In the genomic region with DNA sequence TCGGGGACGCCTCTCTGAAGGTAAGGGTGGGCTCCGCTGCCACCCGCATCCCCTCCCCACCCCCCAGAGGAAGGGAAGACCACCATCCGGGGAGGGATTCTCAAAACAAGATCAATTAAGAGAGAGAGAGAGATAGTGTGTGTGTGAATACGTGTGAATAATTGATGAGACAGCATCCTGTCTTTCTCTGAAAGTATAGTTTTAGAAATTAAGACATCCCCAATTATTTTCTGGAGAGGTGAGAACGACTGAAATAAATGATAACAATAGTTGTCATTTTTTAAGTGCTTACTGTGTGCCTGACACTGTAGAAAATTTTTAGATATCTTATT, we compare ENCODE assay signal across 8 cellular contexts. TPM values are rescaled to one million over a fixed set of nuclear protein-coding genes. Genes with fewer than 3 reads are reported as not detected.
DNase-seq lines count a peak whose midpoint lies in the region; ATAC-seq and TF ChIP-seq lines count a peak whose summit lies in the region.

No MANE protein-coding gene starts in this region.

- H3K9me3 Mint-ChIP-seq in activated naive CD8-positive, alpha-beta T cell treated with anti-CD3 and anti-CD28 coated beads, Interleukin-2, amount 50 U/mL, for 24 hours: no peaks in the 10 kb centered on the region

- DNase-seq in activated naive CD8-positive, alpha-beta T cell treated with anti-CD3 and anti-CD28 coated beads, Interleukin-2, amount 50 U/mL, for 24 hours: no peak
- DNase-seq in lung (ENCODE audit: low spot score): no peak
- no peak for DNase-seq in DMS 273 treated with DMSO at 0.1 percent for 48 hours (lab: John Stamatoyannopoulos, UW)
- DNase-seq in nucleus accumbens (lab: John Stamatoyannopoulos, UW): no peak
- no peak for DNase-seq in adrenal gland

- peak overlapping the region; percentile 21; the same call in 1 of the 2 replicates for H3K27ac ChIP-seq in ACC112 (ENCODE audit: low read depth, low read length)
- peak overlapping the region in 1 of 2 donors; percentile 84 for H3K27ac ChIP-seq in lung (ENCODE audit: low read depth in 1 of 2, low read length in 1 of 2)
- peak overlapping the region in 2 of 5 donors; percentile 29 to 45 for H3K27ac ChIP-seq in adrenal gland

- no peak for TF ChIP-seq POLR2A in adrenal gland (IDR thresholded peaks at IDR 0.05)

- H3K27me3 Mint-ChIP-seq in activated naive CD8-positive, alpha-beta T cell treated with anti-CD3 and anti-CD28 coated beads, Interleukin-2, amount 50 U/mL, for 24 hours: no peaks in the 10 kb centered on the region

- intact Hi-C loops in adrenal gland (cut with DNase I): loop anchor here (10.0 kb wide), 2 partner anchors 332 to 472 kb away; no protein-coding TSS in a partner anchor

- peak; percentile 7 for ATAC-seq in GM21737 (IDR thresholded peaks at IDR 0.05; ENCODE audit: unreplicated experiment)
- no peak for ATAC-seq in activated naive CD8-positive, alpha-beta T cell treated with anti-CD3 and anti-CD28 coated beads, Interleukin-2, amount 50 U/mL, for 24 hours
- ATAC-seq in lung (ENCODE audit: insufficient read depth, low FRiP score): no peak
- no peak for ATAC-seq in GM18517 (IDR thresholded peaks at IDR 0.05; ENCODE audit: unreplicated experiment)

- H3K36me3 ChIP-seq in ACC112 (ENCODE audit: insufficient read depth, low read length) (no peaks in the 10 kb centered on the region), lung (ENCODE audit: control insufficient read depth in 2 of 2, insufficient read depth in 2 of 2, low read length in 2 of 2) (no peaks in the 10 kb centered on the region), adrenal gland (replicated peaks in 1 of 2) (no peaks in the 10 kb centered on the region)

- H3K27me3 ChIP-seq in ACC112 (ENCODE audit: insufficient read depth, low read length) (no peaks in the 10 kb centered on the region), lung (ENCODE audit: control insufficient read depth, insufficient read depth) (no peaks in the 10 kb centered on the region), adrenal gland (no peaks in the 10 kb centered on the region)

- H3K9me3 ChIP-seq in lung (ENCODE audit: control insufficient read depth in 2 of 2, insufficient read depth in 1 of 2, low read length in 1 of 2) (no peaks in the 10 kb centered on the region), adrenal gland (replicated peaks in 1 of 3) (no peaks in the 10 kb centered on the region)

- whole genome bisulfite sequencing in lung, 2 donors: 11 to 13% methylated on average over 7 of the region's 7 CpGs
- WGBS in adrenal gland, 4 donors: 22 to 27% (median 24%) methylated on average over 7 of the region's 7 CpGs

- peaks cover 3% of the 10 kb centered on the region for H3K79me2 ChIP-seq in ACC112 (ENCODE audit: control insufficient read depth, insufficient read depth, low read length, unreplicated experiment)

- TF ChIP-seq CTCF in lung (IDR thresholded peaks at IDR 0.05; ENCODE audit: control extremely low read depth, extremely low read depth): no peak
- no peak for TF ChIP-seq CTCF in adrenal gland (IDR thresholded peaks at IDR 0.05)

- H3K36me3 Mint-ChIP-seq in activated naive CD8-positive, alpha-beta T cell treated with anti-CD3 and anti-CD28 coated beads, Interleukin-2, amount 50 U/mL, for 24 hours (ENCODE audit: low read depth): peaks cover 41% of the 10 kb centered on the region

- peak overlapping the region; percentile 99 for H3K4me3 Mint-ChIP-seq in activated naive CD8-positive, alpha-beta T cell treated with anti-CD3 and anti-CD28 coated beads, Interleukin-2, amount 50 U/mL, for 24 hours

- H3K4me1 Mint-ChIP-seq in activated naive CD8-positive, alpha-beta T cell treated with anti-CD3 and anti-CD28 coated beads, Interleukin-2, amount 50 U/mL, for 24 hours: peaks cover 57% of the 10 kb centered on the region

- peak overlapping the region; percentile 89 for H3K4me3 ChIP-seq in ACC112 (ENCODE audit: low read depth, low read length)
- peak overlapping the region; percentile 52 for H3K4me3 ChIP-seq in lung
- H3K4me3 ChIP-seq in adrenal gland: peak overlapping the region in 2 of 4 donors; percentile 36 to 88

- H3K4me1 ChIP-seq in ACC112 (ENCODE audit: control insufficient read depth, insufficient read depth, low read length, unreplicated experiment) (peaks cover 26% of the 10 kb centered on the region), lung (ENCODE audit: control insufficient read depth in 2 of 2, insufficient read depth in 2 of 2, low read length in 2 of 2) (peaks cover 0 to 2% of the 10 kb centered on the region in 2 donors), adrenal gland (replicated peaks in 1 of 2) (peaks cover 0 to 4% of the 10 kb centered on the region in 2 donors)

- H3K27ac Mint-ChIP-seq in activated naive CD8-positive, alpha-beta T cell treated with anti-CD3 and anti-CD28 coated beads, Interleukin-2, amount 50 U/mL, for 24 hours: peak overlapping the region; percentile 98

- peak overlapping the region; percentile 91 for H2AFZ ChIP-seq in ACC112 (ENCODE audit: low read length, unreplicated experiment)

RNA-seq across cellular contexts. Expression of a gene that starts 0.8 kb away (rescaled TPM):
- 10 to 100 TPM in 1 of 2 donors, 1 to 10 TPM in 1; 7.5 to 35.5 TPM for total RNA-seq in lung
- 10 to 100 TPM; 16.0 to 63.5 TPM for polyA plus RNA-seq in lung
- total RNA-seq in adrenal gland: 1 to 10 TPM; 1.2 to 5.5 (median 4.3) TPM
- polyA plus RNA-seq in adrenal gland: 1 to 10 TPM; 2.3 to 3.1 (median 2.4) TPM

RNA-seq across cellular contexts. Expression of a gene that starts 45.0 kb away (rescaled TPM):
- total RNA-seq in lung (10 to 100 TPM in 1 of 2 donors, 1 to 10 TPM in 1; 1.5 to 93.2 TPM), adrenal gland (10 to 100 TPM in 7 of 8 donors, 1 to 10 TPM in 1; 7.7 to 74.8 (median 26.7) TPM)
- polyA plus RNA-seq in lung (100 to 1,000 TPM in 1 of 2 donors, 10 to 100 TPM in 1; 62.4 to 383 TPM), adrenal gland (10 to 100 TPM; 11.5 to 60.5 (median 17.4) TPM)
